ENCODE assay signal across 9 cellular contexts in genomic region chr10:66257801-66258200, GRCh38.
"Had no signal": no experiment of that assay in that cellular context is flagged by ENCODE, and none has a peak within 500 bp of the region (broad histone marks: within the 10 kb centered on the region; RNA-seq: fewer than 3 reads in every experiment).

No MANE protein-coding gene starts in this region.

- H3K4me2 ChIP-seq: GM23338 had no signal

- ATAC-seq: GM23338, HCT116 had no signal

- DNase-seq: GM23248, GOT3, H7, H9, HCEC 1CT, HFFc6 had no signal

- H3K9me3 ChIP-seq: HAP-1 had no signal

- H3K9ac ChIP-seq: GM23248 had no signal

- H2AFZ ChIP-seq: GM23248, GM23338 had no signal

- H3K36me3 ChIP-seq: HAP-1 had no signal

- H3K4me3 ChIP-seq: GM23248, GM23338, HAP-1 had no signal

- H3K27ac ChIP-seq: GM23248 had no signal
